8 cellular contexts compared by ENCODE assay signal in genomic region chr2:170770008-170770303, GRCh38. TPM values are rescaled to one million over a fixed set of nuclear protein-coding genes. Genes with fewer than 3 reads are reported as not detected.
DNase-seq lines count a peak whose midpoint lies in the region; FAIRE-seq and TF ChIP-seq lines count a peak whose summit lies in the region.

No MANE protein-coding gene starts in this region.

- POLR2A ChIA-PET in activated CD4-positive, alpha-beta T cell treated with anti-CD3 and anti-CD28 coated beads, Interleukin-2, amount 10 ng/mL, durations not matched to agents 7 days and 5 days (lab: Charles Lee), result interaction anchor here (0.6 kb wide), 1 partner anchor 1215 kb away, joined by 3 read pairs; no protein-coding TSS in a partner anchor
- POLR2A ChIA-PET in H1 (lab: Charles Lee; ENCODE audit: partially characterized antibody), result interaction anchor here (1.2 kb wide), 1 partner anchor 47 kb away, joined by 3 read pairs; the partner anchor contains the start of gene GAD1

- H3K18ac ChIP-seq in H1 (ENCODE audit: extremely low read depth, low read length), result no peak overlapping the region

- H3K27ac ChIP-seq in H1 (ENCODE audit: low read depth, low read length) (no peak overlapping the region), neural progenitor cell (no peak overlapping the region)

- H3K14ac ChIP-seq in H1 (ENCODE audit: insufficient read length), result no peak overlapping the region

- no peak overlapping the region for H3K27ac Mint-ChIP-seq in activated CD4-positive, alpha-beta T cell treated with anti-CD3 and anti-CD28 coated beads, Interleukin-2, amount 10 ng/mL, durations not matched to agents 7 days and 5 days
- H3K27ac Mint-ChIP-seq in neural progenitor cell, result no peak overlapping the region

- H3K4me3 Mint-ChIP-seq in activated CD4-positive, alpha-beta T cell treated with anti-CD3 and anti-CD28 coated beads, Interleukin-2, amount 10 ng/mL, durations not matched to agents 7 days and 5 days, result peak overlapping the region; percentile 85
- H3K4me3 Mint-ChIP-seq in neural progenitor cell, result peak overlapping the region; percentile 86

- no peak for FAIRE-seq in H1 (lab: Jason Lieb, UNC)

- H2AK5ac ChIP-seq in H1 (ENCODE audit: low read depth, low read length), result no peak overlapping the region

- H3K4ac ChIP-seq in H1 (replicated peaks; ENCODE audit: insufficient read length, low read depth, low read length), result no peak overlapping the region

- no peaks in the 10 kb centered on the region for H4K20me1 ChIP-seq in H1 (replicated peaks in 1 of 2; ENCODE audit: control insufficient read depth in 1 of 2, insufficient read depth in 2 of 2, low read length in 2 of 2)
- H4K20me1 ChIP-seq in neural progenitor cell (ENCODE audit: low read depth), result no peaks in the 10 kb centered on the region

- no peak overlapping the region for H4K8ac ChIP-seq in H1 (ENCODE audit: extremely low read depth, insufficient read depth, low read length)

- no peak overlapping the region for H3K23ac ChIP-seq in H1 (ENCODE audit: insufficient read length)

- 51% methylated on average over 6 of the region's 6 CpGs; no CpG with 5 or more reads in 1 of the 2 experiments for WGBS in H1 (ENCODE audit: extremely low coverage in 1 of 2, insufficient coverage in 1 of 2, insufficient read length in 1 of 2, insufficient replicate concordance in 2 of 2, low coverage in 1 of 2, low lambda C conversion rate in 2 of 2, missing lambda C conversion rate in 1 of 2), 2 experiments

- TF ChIP-seq RAD21 in H1 (IDR thresholded peaks at IDR 0.05 in 1 of 2, conservative IDR thresholded peaks at IDR 0.05 in 1 of 2; ENCODE audit: low read depth in 2 of 2, low read length in 2 of 2), result no peak

- no peaks in the 10 kb centered on the region for H3K36me3 ChIP-seq in H1 (ENCODE audit: control insufficient read depth in 2 of 4, insufficient read depth in 4 of 4, low read length in 3 of 4)
- H3K36me3 ChIP-seq in neural progenitor cell, result no peaks in the 10 kb centered on the region

- H3K9ac ChIP-seq in H1 (replicated peaks in 1 of 4; ENCODE audit: extremely low read depth in 1 of 4, low read depth in 3 of 4, low read length in 3 of 4), result peak overlapping the region in 2 of 4 experiments; percentile 60 to 62; a peak in 3 of 7 replicates
- H3K9ac ChIP-seq in neural progenitor cell, result no peak overlapping the region

- no peaks in the 10 kb centered on the region for H3K36me3 Mint-ChIP-seq in activated CD4-positive, alpha-beta T cell treated with anti-CD3 and anti-CD28 coated beads, Interleukin-2, amount 10 ng/mL, durations not matched to agents 7 days and 5 days (ENCODE audit: low read depth)
- no peaks in the 10 kb centered on the region for H3K36me3 Mint-ChIP-seq in neural progenitor cell

- no peaks in the 10 kb centered on the region for H3K9me3 Mint-ChIP-seq in activated CD4-positive, alpha-beta T cell treated with anti-CD3 and anti-CD28 coated beads, Interleukin-2, amount 10 ng/mL, durations not matched to agents 7 days and 5 days
- H3K9me3 Mint-ChIP-seq in neural progenitor cell, result no peaks in the 10 kb centered on the region

- peaks cover 2 to 7% (median 4%) of the 10 kb centered on the region in 4 experiments; a peak in 5 of 7 replicates for H3K4me1 ChIP-seq in H1 (replicated peaks in 1 of 4; ENCODE audit: control insufficient read depth in 3 of 4, insufficient read depth in 4 of 4, low read length in 3 of 4)
- H3K4me1 ChIP-seq in neural progenitor cell, result peaks cover 30% of the 10 kb centered on the region

- no peak overlapping the region for H2AFZ ChIP-seq in H1 (ENCODE audit: low read length)
- peak overlapping the region; percentile 71 for H2AFZ ChIP-seq in neural progenitor cell (replicated peaks)

- H2BK12ac ChIP-seq in H1 (ENCODE audit: low read depth, low read length), result 0 out of 2 replicates have a peak overlapping the region, but pooled peaks have one; percentile 62

- H2BK15ac ChIP-seq in H1 (ENCODE audit: low read length), result no peak overlapping the region

- no peak overlapping the region for H2BK5ac ChIP-seq in H1 (ENCODE audit: low read depth, low read length)

- no peak overlapping the region for H2BK120ac ChIP-seq in H1 (replicated peaks; ENCODE audit: low read depth, low read length)

- H3K27me3 ChIP-seq in H1 (replicated peaks in 1 of 4; ENCODE audit: control insufficient read depth in 3 of 4, extremely low read depth in 1 of 4, insufficient read depth in 3 of 4, low read length in 3 of 4) (no peaks in the 10 kb centered on the region), neural progenitor cell (no peaks in the 10 kb centered on the region)

- TF ChIP-seq POLR2A in H1 (IDR thresholded peaks at IDR 0.05; ENCODE audit: control extremely low read depth in 1 of 2, low read depth in 2 of 2, low read length in 2 of 2), result no peak

- no peak for TF ChIP-seq EP300 in H1 (IDR thresholded peaks at IDR 0.05; ENCODE audit: borderline replicate concordance in 1 of 2, low read depth in 2 of 2, low read length in 2 of 2)

- peak overlapping the region; percentile 73 to 79 for H3K4me2 ChIP-seq in H1 (ENCODE audit: insufficient read depth in 1 of 2, low read depth in 2 of 2, low read length in 2 of 2)
- H3K4me2 ChIP-seq in neural progenitor cell, result peak overlapping the region; percentile 82

- H3K23me2 ChIP-seq in H1 (ENCODE audit: low read depth, low read length), result peaks cover 6% of the 10 kb centered on the region; the same call in 1 of the 2 replicates

- no peaks in the 10 kb centered on the region; the same call in 1 of the 2 replicates for H3K79me1 ChIP-seq in H1 (ENCODE audit: low read depth, low read length)

- H3K27me3 Mint-ChIP-seq in activated CD4-positive, alpha-beta T cell treated with anti-CD3 and anti-CD28 coated beads, Interleukin-2, amount 10 ng/mL, durations not matched to agents 7 days and 5 days, result peaks cover 31% of the 10 kb centered on the region
- H3K27me3 Mint-ChIP-seq in neural progenitor cell (ENCODE audit: insufficient read depth, low read depth), result peaks cover 5% of the 10 kb centered on the region

- CTCF ChIA-PET in activated CD4-positive, alpha-beta T cell treated with anti-CD3 and anti-CD28 coated beads, Interleukin-2, amount 10 ng/mL, durations not matched to agents 7 days and 5 days (lab: Charles Lee), result interaction anchor here (1.0 to 1.7 kb wide), 3 partner anchors 9 to 53 kb away, joined by 3 to 6 read pairs (median 5); no protein-coding TSS in a partner anchor
- CTCF ChIA-PET in H1 (lab: Charles Lee; ENCODE audit: partially characterized antibody), result interaction anchor here (1.1 to 2.2 kb wide), 4 partner anchors 33 to 361 kb away, joined by 3 to 8 read pairs (median 5); no protein-coding TSS in a partner anchor

- no peaks in the 10 kb centered on the region for H3K9me3 ChIP-seq in H1 (ENCODE audit: insufficient read depth in 2 of 2, low read depth in 1 of 2, low read length in 1 of 2)
- no peaks in the 10 kb centered on the region for H3K9me3 ChIP-seq in neural progenitor cell (ENCODE audit: low read depth)

- no peak for TF ChIP-seq CTCF in H1 (IDR thresholded peaks at IDR 0.05; ENCODE audit: control extremely low read depth in 1 of 3, insufficient read depth in 1 of 3, low read depth in 1 of 3, low read length in 3 of 3)
- no peak for TF ChIP-seq CTCF in neural progenitor cell (IDR thresholded peaks at IDR 0.05)
- TF ChIP-seq CTCF in GM20000 (IDR thresholded peaks at IDR 0.05; ENCODE audit: extremely low read depth, missing control alignments), result no peak

- H4K91ac ChIP-seq in H1 (replicated peaks; ENCODE audit: insufficient read length, low read length), result no peak overlapping the region

- no peak overlapping the region for H3K56ac ChIP-seq in H1 (replicated peaks; ENCODE audit: insufficient read length, low read depth, low read length)

- H3K4me3 ChIP-seq in H1 (ENCODE audit: extremely low read depth in 1 of 4, insufficient read depth in 2 of 4, low read depth in 3 of 4, low read length in 4 of 4) (peak overlapping the region; percentile 63 to 79 (median 70)), neural progenitor cell (peak overlapping the region; percentile 63)

- no peak overlapping the region for H2BK20ac ChIP-seq in H1 (ENCODE audit: low read length)

- H3F3A ChIP-seq in neural progenitor cell (ENCODE audit: low read depth), result peaks cover 20% of the 10 kb centered on the region

- H3K4me1 Mint-ChIP-seq in activated CD4-positive, alpha-beta T cell treated with anti-CD3 and anti-CD28 coated beads, Interleukin-2, amount 10 ng/mL, durations not matched to agents 7 days and 5 days, result peaks cover 16% of the 10 kb centered on the region
- peaks cover 33% of the 10 kb centered on the region for H3K4me1 Mint-ChIP-seq in neural progenitor cell

- H4K5ac ChIP-seq in H1 (ENCODE audit: insufficient read length, low read depth, low read length), result no peak overlapping the region

- H3K79me2 ChIP-seq in H1 (ENCODE audit: control insufficient read depth in 1 of 2, insufficient read depth in 2 of 2, low read length in 2 of 2) (no peaks in the 10 kb centered on the region), neural progenitor cell (ENCODE audit: low read depth) (peaks cover 12% of the 10 kb centered on the region)

- no peak for DNase-seq in activated CD4-positive, alpha-beta T cell treated with anti-CD3 and anti-CD28 coated beads, Interleukin-2, amount 10 ng/mL, durations not matched to agents 7 days and 5 days
- DNase-seq in activated CD4-positive, alpha-beta T cell treated with anti-CD3 and anti-CD28 coated beads, Interleukin-2, amount 50 U/mL, for 1 hour, result no peak
- DNase-seq in NCI-H446 treated with DMSO at 0.1 percent for 48 hours (lab: John Stamatoyannopoulos, UW), result peak; percentile 61
- no peak for DNase-seq in H1 (ENCODE audit: low read depth in 1 of 2, low spot score in 2 of 2)
- DNase-seq in neural progenitor cell (ENCODE audit: low spot score), result no peak
- no peak for DNase-seq in dedifferentiated amniotic fluid mesenchymal stem cell (ENCODE audit: extremely low spot score)
- DNase-seq in GM20000 (ENCODE audit: low spot score), result no peak
- no peak for DNase-seq in amniotic stem cell (lab: John Stamatoyannopoulos, UW)

RNA-seq across cellular contexts. Expression of gene ERICH2, which starts 0.2 kb away (rescaled TPM):
- not detected for total RNA-seq in activated CD4-positive, alpha-beta T cell treated with anti-CD3 and anti-CD28 coated beads, Interleukin-2, amount 10 ng/mL, durations not matched to agents 7 days and 5 days
- 2.0 and 2.1 TPM in 2 replicates for total RNA-seq in H1 (2021; fragmentation: NEBNext Ultra II Directional; extraction: Animal tissue kit (Norgen Biotek cat#: 25700))
- 0.20 TPM in 1 of 2 replicates, not detected in the other for polyA plus RNA-seq in H1 (2011; rRNA removed)
- not detected for polyA plus RNA-seq in H1 (2011; cell fraction: cytosol; rRNA removed)
- polyA plus RNA-seq in H1 (2011; cell fraction: nucleus; rRNA removed), result not detected
- polyA plus RNA-seq in H1 (2012, experiment 1 of 2), result 0.66 to 2.6 TPM (median 1.9 TPM) in 4 replicates
- polyA plus RNA-seq in H1 (2012, experiment 2 of 2), result 0.96 TPM
- 1.5 TPM for polyA plus RNA-seq in H1 (2013, experiment 1 of 2)
- polyA plus RNA-seq in H1 (2013, experiment 2 of 2), result 1.4 TPM
- not detected in 2 replicates for polyA minus RNA-seq in H1 (2011; rRNA and poly(A)+ RNA removed)
- polyA minus RNA-seq in H1 (2011; cell fraction: cytosol; rRNA and poly(A)+ RNA removed), result not detected
- not detected for polyA minus RNA-seq in H1 (2011; cell fraction: nucleus; rRNA and poly(A)+ RNA removed)
- total RNA-seq in neural progenitor cell (ENCODE audit: low replicate concordance), result 0.43 and 2.7 TPM in 2 replicates

RNA-seq across cellular contexts. Expression of gene GAD1, which starts 46.7 kb away (rescaled TPM):
- 1 to 10 TPM; 1.4 to 1.7 TPM for total RNA-seq in activated CD4-positive, alpha-beta T cell treated with anti-CD3 and anti-CD28 coated beads, Interleukin-2, amount 10 ng/mL, durations not matched to agents 7 days and 5 days
- 0.34 and 0.65 TPM in 2 replicates for total RNA-seq in H1 (2021; fragmentation: NEBNext Ultra II Directional; extraction: Animal tissue kit (Norgen Biotek cat#: 25700))
- 1.0 and 1.1 TPM in 2 replicates for polyA plus RNA-seq in H1 (2011; rRNA removed)
- polyA plus RNA-seq in H1 (2011; cell fraction: cytosol; rRNA removed), result 0.87 TPM
- polyA plus RNA-seq in H1 (2011; cell fraction: nucleus; rRNA removed), result 2.7 TPM
- polyA plus RNA-seq in H1 (2012, experiment 1 of 2), result 1.0 to 1.8 TPM (median 1.4 TPM) in 4 replicates
- polyA plus RNA-seq in H1 (2012, experiment 2 of 2), result 1.4 TPM
- 0.22 TPM for polyA plus RNA-seq in H1 (2013, experiment 1 of 2)
- 0.18 TPM for polyA plus RNA-seq in H1 (2013, experiment 2 of 2)
- 0.38 and 1.2 TPM in 2 replicates for polyA minus RNA-seq in H1 (2011; rRNA and poly(A)+ RNA removed)
- not detected for polyA minus RNA-seq in H1 (2011; cell fraction: cytosol; rRNA and poly(A)+ RNA removed)
- 1.9 TPM for polyA minus RNA-seq in H1 (2011; cell fraction: nucleus; rRNA and poly(A)+ RNA removed)
- 5.2 and 10.7 TPM in 2 replicates for total RNA-seq in neural progenitor cell (ENCODE audit: low replicate concordance)

RNA-seq across cellular contexts. Expression of gene SP5, which starts 54.8 kb away (rescaled TPM):
- total RNA-seq in activated CD4-positive, alpha-beta T cell treated with anti-CD3 and anti-CD28 coated beads, Interleukin-2, amount 10 ng/mL, durations not matched to agents 7 days and 5 days, result not detected
- total RNA-seq in H1 (2021; fragmentation: NEBNext Ultra II Directional; extraction: Animal tissue kit (Norgen Biotek cat#: 25700)), result 0.31 TPM in 1 of 2 replicates, not detected in the other
- polyA plus RNA-seq in H1 (2011; rRNA removed), result 0.17 and 0.46 TPM in 2 replicates
- polyA plus RNA-seq in H1 (2011; cell fraction: cytosol; rRNA removed), result 0.37 TPM
- polyA plus RNA-seq in H1 (2011; cell fraction: nucleus; rRNA removed), result 0.36 TPM
- polyA plus RNA-seq in H1 (2012, experiment 1 of 2), result 0.44 to 1.2 TPM (median 0.54 TPM) in 4 replicates
- 0.75 TPM for polyA plus RNA-seq in H1 (2012, experiment 2 of 2)
- polyA plus RNA-seq in H1 (2013, experiment 1 of 2), result 0.26 TPM
- 0.28 TPM for polyA plus RNA-seq in H1 (2013, experiment 2 of 2)
- not detected in 2 replicates for polyA minus RNA-seq in H1 (2011; rRNA and poly(A)+ RNA removed)
- not detected for polyA minus RNA-seq in H1 (2011; cell fraction: cytosol; rRNA and poly(A)+ RNA removed)
- polyA minus RNA-seq in H1 (2011; cell fraction: nucleus; rRNA and poly(A)+ RNA removed), result not detected
- 3.0 and 8.5 TPM in 2 replicates for total RNA-seq in neural progenitor cell (ENCODE audit: low replicate concordance)
